ENCODE assay signal across 8 cellular contexts in genomic region chr1:161227196-161227871, GRCh38. TPM values are rescaled to one million over a fixed set of nuclear protein-coding genes. Genes with fewer than 3 reads are reported as not detected.
DNase-seq lines count a peak whose midpoint lies in the region; ATAC-seq, FAIRE-seq and TF ChIP-seq lines count a peak whose summit lies in the region.

No MANE protein-coding gene starts in this region.

- ATAC-seq in HG03135 (IDR thresholded peaks at IDR 0.05; ENCODE audit: unreplicated experiment) = peak; percentile 40
- peak; percentile 23 for ATAC-seq in WTC11
- ATAC-seq in GM21515 (IDR thresholded peaks at IDR 0.05; ENCODE audit: unreplicated experiment) = no peak

- no peak for FAIRE-seq in kidney (lab: Jason Lieb, UNC)

- DNase-seq in GM10266 (ENCODE audit: extremely low spot score) (peak; percentile 77), NCI-H226 (peak; percentile 64), WTC11 (ENCODE audit: low spot score) (peak; percentile 87), cardiac fibroblast (ENCODE audit: low read depth in 2 of 2) (peak; percentile 85), kidney (peak; percentile 89), spleen (peak; percentile 94)

- H3K4me3 ChIP-seq in cardiac fibroblast (replicated peaks in 1 of 2; ENCODE audit: low read depth in 2 of 2, low read length in 2 of 2) (peak overlapping the region in 1 of 2 donors; percentile 95), kidney (ENCODE audit: low read length in 2 of 2) (peak overlapping the region; percentile 51 to 95), spleen (peak overlapping the region in 7 of 8 donors; percentile 11 to 93 (median 31))

- peaks cover 13 to 15% of the 10 kb centered on the region in 2 donors for H3K36me3 ChIP-seq in kidney (ENCODE audit: control insufficient read depth in 1 of 2, insufficient read depth in 2 of 2, low read length in 2 of 2)
- H3K36me3 ChIP-seq in spleen = peaks cover 0 to 34% (median 18%) of the 10 kb centered on the region in 6 donors

- H3K27me3 Mint-ChIP-seq in WTC11 (ENCODE audit: low read depth) = no peaks in the 10 kb centered on the region

- CTCF ChIA-PET in WTC11 (lab: Charles Lee) = interaction anchor here (0.8 to 5.1 kb wide), 16 partner anchors 9 to 162 kb away, joined by 3 to 107 read pairs (median 6); partner anchors contain the start of genes NDUFS2, PCP4L1, PPOX and SDHC

- peaks cover 8 to 17% of the 10 kb centered on the region in 2 donors for H3K4me1 ChIP-seq in kidney (ENCODE audit: control insufficient read depth in 1 of 2, insufficient read depth in 1 of 2, low read depth in 1 of 2, low read length in 2 of 2)
- H3K4me1 ChIP-seq in spleen = peaks cover 22 to 42% (median 30%) of the 10 kb centered on the region in 6 donors

- H3K27ac ChIP-seq in kidney (ENCODE audit: low read depth in 2 of 2, low read length in 2 of 2) (peak overlapping the region in 1 of 2 donors; percentile 51), spleen (peak overlapping the region in 5 of 8 donors; percentile 30 to 85 (median 79))

- POLR2A ChIA-PET in WTC11 (lab: Charles Lee) = interaction anchor here (2.2 kb wide), 1 partner anchor 79 kb away, joined by 18 read pairs; no protein-coding TSS in a partner anchor

- H3K9ac ChIP-seq in kidney (ENCODE audit: low read length in 2 of 2) = peak overlapping the region; percentile 8 to 86

- H3K36me3 Mint-ChIP-seq in WTC11 = peaks cover 10% of the 10 kb centered on the region

- H3K9me3 Mint-ChIP-seq in WTC11 = no peaks in the 10 kb centered on the region

- peak overlapping the region; percentile 67 for H3K27ac Mint-ChIP-seq in WTC11

- H3K9me3 ChIP-seq in kidney (ENCODE audit: control insufficient read depth in 1 of 2, low read length in 2 of 2) (no peaks in the 10 kb centered on the region), spleen (no peaks in the 10 kb centered on the region)

- H3K4me1 Mint-ChIP-seq in WTC11 = peaks cover 28% of the 10 kb centered on the region

- H3K27me3 ChIP-seq in spleen (replicated peaks in 1 of 7) = peaks cover 0 to 9% (median 0%) of the 10 kb centered on the region in 7 donors

- no peak for TF ChIP-seq POLR2A in spleen (IDR thresholded peaks at IDR 0.05)

- peak overlapping the region; percentile 100 for H3K4me3 Mint-ChIP-seq in WTC11

- TF ChIP-seq CTCF in GM10266 (IDR thresholded peaks at IDR 0.05; ENCODE audit: control insufficient read depth, insufficient read depth, low read depth, missing control alignments) = peak; percentile 82
- TF ChIP-seq CTCF in WTC11 (IDR thresholded peaks at IDR 0.05) = peak; percentile 94
- TF ChIP-seq CTCF in cardiac fibroblast (IDR thresholded peaks at IDR 0.05; ENCODE audit: low read depth, low read length) = peak; percentile 73
- peak; percentile 88 for TF ChIP-seq CTCF in kidney (IDR thresholded peaks at IDR 0.05; ENCODE audit: borderline replicate concordance, extremely low read depth, insufficient read depth)
- TF ChIP-seq CTCF in spleen (IDR thresholded peaks at IDR 0.05 in 8 of 11, conservative IDR thresholded peaks at IDR 0.05 in 3 of 11) = peak; percentile 62 to 94 (median 91)

- 34 to 45% (median 38%) methylated on average over 8 to 11 of the region's 11 CpGs for WGBS in spleen, 5 donors

- intact Hi-C loops in kidney (cut with DNase I) = no loop called here
- intact Hi-C loops in spleen (cut with DNase I; ENCODE audit: low total_unique reads) = loop anchor here (5.0 kb wide), 2 partner anchors 70 to 145 kb away; no protein-coding TSS in a partner anchor

TF ChIP-seq in WTC11, 78 proteins besides CTCF, POLR2A, EP300 and RAD21:
- TF ChIP-seq ATF2 (CRISPR knock-in tag; IDR thresholded peaks at IDR 0.05; ENCODE audit: borderline replicate concordance, low read depth) = no peak
- TF ChIP-seq ZNF219 (CRISPR knock-in tag; IDR thresholded peaks at IDR 0.05; ENCODE audit: borderline replicate concordance) = no peak
- no peak for TF ChIP-seq PRRX2 (CRISPR knock-in tag; IDR thresholded peaks at IDR 0.05)
- TF ChIP-seq USF1 (CRISPR knock-in tag; IDR thresholded peaks at IDR 0.05) = no peak
- no peak for TF ChIP-seq STAT6 (CRISPR knock-in tag; conservative IDR thresholded peaks at IDR 0.05; ENCODE audit: low read depth)
- 0 out of 2 replicates have a peak, but pooled peaks have one; percentile 24 for TF ChIP-seq ETV6 (CRISPR knock-in tag; IDR thresholded peaks at IDR 0.05)
- TF ChIP-seq CBFB (CRISPR knock-in tag; IDR thresholded peaks at IDR 0.05; ENCODE audit: low read depth) = no peak

RNA-seq across cellular contexts. Expression of gene TOMM40L, which starts 1.5 kb away (rescaled TPM):
- 13.0 to 16.9 TPM (median 15.1 TPM) in 3 replicates for total RNA-seq in WTC11 (2021)
- 12.1 TPM for total RNA-seq in kidney
- polyA plus RNA-seq in kidney (ENCODE audit: insufficient read depth, low read depth, low replicate concordance) = 29.0 TPM
- 10 to 100 TPM in 5 of 7 donors, 1 to 10 TPM in 2; 8.3 to 15.3 (median 10.7) TPM for total RNA-seq in spleen
- 1 to 10 TPM; 6.2 to 8.9 (median 6.5) TPM for polyA plus RNA-seq in spleen

RNA-seq across cellular contexts. Expression of gene APOA2, which starts 3.9 kb away (rescaled TPM):
- total RNA-seq in WTC11 (2021) (1.9 to 2.5 TPM (median 2.2 TPM) in 3 replicates), kidney (not detected), spleen (not detected)
- polyA plus RNA-seq in kidney (ENCODE audit: insufficient read depth, low read depth, low replicate concordance) (not detected), spleen (under 1 TPM in 1 of 3 donors, not detected in 2; 0.29 TPM)

RNA-seq across cellular contexts. Expression of gene NR1I3, which starts 10.7 kb away (rescaled TPM):
- total RNA-seq in WTC11 (2021) (0.16 TPM in 1 of 3 replicates, not detected in the others), kidney (not detected), spleen (not detected)
- polyA plus RNA-seq in kidney (ENCODE audit: insufficient read depth, low read depth, low replicate concordance) (19.6 TPM), spleen (under 1 TPM in 2 of 3 donors, not detected in 1; 0.06 to 0.11 TPM)

RNA-seq across cellular contexts. Expression of gene FCER1G, which starts 12.2 kb away (rescaled TPM):
- total RNA-seq in WTC11 (2021) (0.48 to 1.0 TPM (median 0.85 TPM) in 3 replicates), kidney (43.4 TPM), spleen (100 to 1,000 TPM; 167 to 402 (median 268) TPM)
- polyA plus RNA-seq in kidney (ENCODE audit: insufficient read depth, low read depth, low replicate concordance) (38.9 TPM), spleen (100 to 1,000 TPM; 148 to 236 (median 202) TPM)

RNA-seq across cellular contexts. Expression of gene NDUFS2, which starts 25.2 kb away (rescaled TPM):
- 105 to 108 TPM (median 105 TPM) in 3 replicates for total RNA-seq in WTC11 (2021)
- total RNA-seq in kidney = 92.7 TPM
- polyA plus RNA-seq in kidney (ENCODE audit: insufficient read depth, low read depth, low replicate concordance) = 197 TPM
- total RNA-seq in spleen = 100 to 1,000 TPM in 1 of 7 donors, 10 to 100 TPM in 6; 76.5 to 110 (median 88.0) TPM
- 10 to 100 TPM; 27.0 to 44.7 (median 34.1) TPM for polyA plus RNA-seq in spleen
